8 cellular contexts compared by ENCODE assay signal in the genomic region with DNA sequence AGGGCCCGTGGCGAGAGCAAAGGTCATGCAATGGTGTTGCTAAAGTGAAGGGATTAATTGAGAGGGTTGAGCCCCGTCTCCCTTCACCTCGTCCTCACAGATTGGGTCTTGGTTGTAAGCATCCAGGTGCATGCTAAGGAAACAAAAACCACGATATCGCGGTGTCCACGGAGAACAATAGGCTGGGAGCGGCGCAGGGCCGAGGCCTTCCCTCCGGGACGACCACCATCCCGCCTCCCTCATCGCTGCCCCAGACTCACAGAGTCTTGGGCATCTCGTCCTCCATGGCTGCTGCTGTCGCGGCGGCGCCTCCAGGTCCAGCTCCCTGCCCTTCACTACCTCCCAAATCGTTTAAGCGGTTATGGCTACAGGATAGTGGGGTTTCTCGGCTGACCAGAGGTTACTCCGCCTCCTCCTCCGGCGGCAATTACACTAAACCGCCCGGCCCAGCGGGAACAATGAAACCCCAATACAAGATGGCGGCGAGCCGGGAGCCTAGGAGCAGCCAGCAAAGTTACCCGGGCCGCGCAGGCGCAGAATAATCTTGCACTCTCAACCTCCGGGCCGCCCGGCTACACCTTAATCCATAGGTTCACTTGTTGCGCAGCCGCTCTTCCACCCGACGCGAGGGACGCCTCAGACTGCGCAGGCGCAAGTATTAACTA. TPM values are rescaled to one million over a fixed set of nuclear protein-coding genes. Genes with fewer than 3 reads are reported as not detected.
DNase-seq lines count a peak whose midpoint lies in the region; FAIRE-seq and TF ChIP-seq lines count a peak whose summit lies in the region.

A gene with protein sequence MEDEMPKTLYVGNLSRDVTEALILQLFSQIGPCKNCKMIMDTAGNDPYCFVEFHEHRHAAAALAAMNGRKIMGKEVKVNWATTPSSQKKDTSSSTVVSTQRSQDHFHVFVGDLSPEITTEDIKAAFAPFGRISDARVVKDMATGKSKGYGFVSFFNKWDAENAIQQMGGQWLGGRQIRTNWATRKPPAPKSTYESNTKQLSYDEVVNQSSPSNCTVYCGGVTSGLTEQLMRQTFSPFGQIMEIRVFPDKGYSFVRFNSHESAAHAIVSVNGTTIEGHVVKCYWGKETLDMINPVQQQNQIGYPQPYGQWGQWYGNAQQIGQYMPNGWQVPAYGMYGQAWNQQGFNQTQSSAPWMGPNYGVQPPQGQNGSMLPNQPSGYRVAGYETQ (minus strand): TSS at position 484 of the 665 bp plus-strand sequence. CDS start 198 bp downstream, at position 286.

- H3K79me2 ChIP-seq in H1 (ENCODE audit: control insufficient read depth in 1 of 2, insufficient read depth in 2 of 2, low read length in 2 of 2) = peaks cover 38 to 50% of the 10 kb centered on the region in 2 experiments

- H3K4me2 ChIP-seq in H1 (ENCODE audit: insufficient read depth in 1 of 2, low read depth in 2 of 2, low read length in 2 of 2) (peak within 1 kb of the TSS; percentile 17 to 71), mesenchymal stem cell (ENCODE audit: low read length, poor library complexity, severe bottlenecking) (peak within 1 kb of the TSS; percentile 70)

- TF ChIP-seq POLR2A in H1 (IDR thresholded peaks at IDR 0.05; ENCODE audit: control extremely low read depth in 1 of 2, low read depth in 2 of 2, low read length in 2 of 2) = peak; percentile 87 to 97

- peak within 1 kb of the TSS; percentile 97 for H3K56ac ChIP-seq in H1 (replicated peaks; ENCODE audit: insufficient read length, low read depth, low read length)

- 0 out of 2 replicates have a peak, but pooled peaks cover 4% of the 10 kb centered on the region for H3K23me2 ChIP-seq in H1 (ENCODE audit: low read depth, low read length)

- H4K91ac ChIP-seq in H1 (replicated peaks; ENCODE audit: insufficient read length, low read length) = peak within 1 kb of the TSS; percentile 99
- peak within 1 kb of the TSS; percentile 74 for H4K91ac ChIP-seq in mesenchymal stem cell (ENCODE audit: low read length)

- POLR2A ChIA-PET in activated CD8-positive, alpha-beta memory T cell treated with anti-CD3 and anti-CD28 coated beads for 36 hours (lab: Charles Lee) = interaction anchor here (0.7 to 1.0 kb wide), 2 partner anchors 9 to 45 kb away, joined by 3 read pairs; a partner anchor contains a TSS
- POLR2A ChIA-PET in H1 (lab: Charles Lee; ENCODE audit: partially characterized antibody) = interaction anchor here (0.6 to 4.6 kb wide), 10 partner anchors 10 to 355 kb away, joined by 3 to 42 read pairs (median 5); a partner anchor contains a TSS

- H3K4ac ChIP-seq in H1 (replicated peaks; ENCODE audit: insufficient read length, low read depth, low read length) = peak within 1 kb of the TSS; percentile 93
- peak within 1 kb of the TSS; percentile 79 to 82 for H3K4ac ChIP-seq in mesenchymal stem cell (ENCODE audit: low read depth in 1 of 2, low read length in 2 of 2)

- no peak for TF ChIP-seq RAD21 in H1 (IDR thresholded peaks at IDR 0.05 in 1 of 2, conservative IDR thresholded peaks at IDR 0.05 in 1 of 2; ENCODE audit: low read depth in 2 of 2, low read length in 2 of 2)

- H2BK5ac ChIP-seq in H1 (ENCODE audit: low read depth, low read length) = peak within 1 kb of the TSS; percentile 97
- peak within 1 kb of the TSS; percentile 90 for H2BK5ac ChIP-seq in mesenchymal stem cell (ENCODE audit: low read depth, low read length, poor library complexity, severe bottlenecking)

- peak within 1 kb of the TSS; percentile 100; the same call in 1 of the 2 replicates for H4K8ac ChIP-seq in H1 (ENCODE audit: extremely low read depth, insufficient read depth, low read length)
- H4K8ac ChIP-seq in mesenchymal stem cell (ENCODE audit: low read length) = peak within 1 kb of the TSS; percentile 99

- peak within 1 kb of the TSS; percentile 82 to 100 (median 98) for H3K4me3 ChIP-seq in H1 (ENCODE audit: extremely low read depth in 1 of 4, insufficient read depth in 2 of 4, low read depth in 3 of 4, low read length in 4 of 4)
- H3K4me3 ChIP-seq in mesenchymal stem cell (ENCODE audit: insufficient read depth in 1 of 2, low read depth in 1 of 2, low read length in 2 of 2) = peak within 1 kb of the TSS; percentile 83 to 98

- H3K23ac ChIP-seq in H1 (ENCODE audit: insufficient read length) (no peak within 1 kb of the TSS), mesenchymal stem cell (ENCODE audit: low read length in 2 of 2) (peak within 1 kb of the TSS in 1 of 2 experiments; percentile 96)

- H4K5ac ChIP-seq in H1 (ENCODE audit: insufficient read length, low read depth, low read length) = peak within 1 kb of the TSS; percentile 98

- TF ChIP-seq EP300 in H1 (IDR thresholded peaks at IDR 0.05; ENCODE audit: borderline replicate concordance in 1 of 2, low read depth in 2 of 2, low read length in 2 of 2) = no peak

- H3K4me1 ChIP-seq in H1 (replicated peaks in 1 of 4; ENCODE audit: control insufficient read depth in 3 of 4, insufficient read depth in 4 of 4, low read length in 3 of 4) = peaks cover 0 to 5% (median 3%) of the 10 kb centered on the region in 4 experiments; a peak in 6 of 7 replicates
- peaks cover 8% of the 10 kb centered on the region for H3K4me1 ChIP-seq in mesenchymal stem cell (ENCODE audit: control insufficient read depth, insufficient read depth, low read depth, low read length)

- H3K79me1 ChIP-seq in H1 (ENCODE audit: low read depth, low read length) (no peaks in the 10 kb centered on the region), mesenchymal stem cell (replicated peaks; ENCODE audit: low read length, poor library complexity, severe bottlenecking) (no peaks in the 10 kb centered on the region)

- H3K18ac ChIP-seq in H1 (ENCODE audit: extremely low read depth, low read length) = peak within 1 kb of the TSS; percentile 99
- H3K18ac ChIP-seq in mesenchymal stem cell (ENCODE audit: low read depth in 1 of 2, low read length in 2 of 2) = peak within 1 kb of the TSS; percentile 88 to 93

- H3K27ac ChIP-seq in H1 (ENCODE audit: low read depth, low read length) = peak within 1 kb of the TSS; percentile 99
- H3K27ac ChIP-seq in mesenchymal stem cell (ENCODE audit: low read length, poor library complexity, severe bottlenecking) = peak within 1 kb of the TSS; percentile 99

- no peaks in the 10 kb centered on the region for H3K27me3 ChIP-seq in H1 (replicated peaks in 1 of 4; ENCODE audit: control insufficient read depth in 3 of 4, extremely low read depth in 1 of 4, insufficient read depth in 3 of 4, low read length in 3 of 4)
- no peaks in the 10 kb centered on the region for H3K27me3 ChIP-seq in mesenchymal stem cell (ENCODE audit: control insufficient read depth in 1 of 2, insufficient read depth in 1 of 2, low read length in 2 of 2)

- H3K9ac ChIP-seq in H1 (replicated peaks in 1 of 4; ENCODE audit: extremely low read depth in 1 of 4, low read depth in 3 of 4, low read length in 3 of 4) (peak within 1 kb of the TSS; percentile 98 to 100 (median 100)), mesenchymal stem cell (ENCODE audit: low read length) (peak within 1 kb of the TSS; percentile 99)

- peak within 1 kb of the TSS; percentile 89 for H2BK120ac ChIP-seq in H1 (replicated peaks; ENCODE audit: low read depth, low read length)
- H2BK120ac ChIP-seq in mesenchymal stem cell (ENCODE audit: low read depth, low read length) = peak within 1 kb of the TSS; percentile 69

- H3K14ac ChIP-seq in H1 (ENCODE audit: insufficient read length) (no peak within 1 kb of the TSS), mesenchymal stem cell (ENCODE audit: low read length in 2 of 2) (peak within 1 kb of the TSS in 1 of 2 experiments; percentile 100)

- 0% methylated on average over 47 of the region's 47 CpGs; no CpG with 5 or more reads in 1 of the 2 experiments for WGBS in H1 (ENCODE audit: extremely low coverage in 1 of 2, insufficient coverage in 1 of 2, insufficient read length in 1 of 2, insufficient replicate concordance in 2 of 2, low coverage in 1 of 2, low lambda C conversion rate in 2 of 2, missing lambda C conversion rate in 1 of 2), 2 experiments
- under 1% methylated on average over 46 of the region's 47 CpGs for WGBS in mesenchymal stem cell

- peak within 1 kb of the TSS; percentile 78; the same call in 1 of the 2 replicates for H2AK5ac ChIP-seq in H1 (ENCODE audit: low read depth, low read length)
- H2AK5ac ChIP-seq in mesenchymal stem cell (ENCODE audit: low read length, severe bottlenecking) = peak within 1 kb of the TSS; percentile 88

- H3K9me3 ChIP-seq in H1 (ENCODE audit: insufficient read depth in 2 of 2, low read depth in 1 of 2, low read length in 1 of 2) = no peaks in the 10 kb centered on the region
- H3K9me3 ChIP-seq in mesenchymal stem cell (ENCODE audit: control insufficient read depth, low read length) = no peaks in the 10 kb centered on the region

- peaks cover 2 to 9% of the 10 kb centered on the region in 2 experiments for H4K20me1 ChIP-seq in H1 (replicated peaks in 1 of 2; ENCODE audit: control insufficient read depth in 1 of 2, insufficient read depth in 2 of 2, low read length in 2 of 2)

- CTCF ChIA-PET in activated CD8-positive, alpha-beta memory T cell treated with anti-CD3 and anti-CD28 coated beads for 36 hours (lab: Charles Lee) = interaction anchor here (1.2 kb wide), 1 partner anchor 105 kb away, joined by 3 read pairs; no protein-coding TSS in a partner anchor
- CTCF ChIA-PET in H1 (lab: Charles Lee; ENCODE audit: partially characterized antibody) = no interaction called here

- peak within 1 kb of the TSS; percentile 20; the same call in 1 of the 2 replicates for H2BK15ac ChIP-seq in H1 (ENCODE audit: low read length)
- H2BK15ac ChIP-seq in mesenchymal stem cell (ENCODE audit: low read depth, poor library complexity, severe bottlenecking) = peak within 1 kb of the TSS; percentile 94

- TF ChIP-seq CTCF in GM20000 (IDR thresholded peaks at IDR 0.05; ENCODE audit: extremely low read depth, missing control alignments) (no peak), H1 (IDR thresholded peaks at IDR 0.05; ENCODE audit: control extremely low read depth in 1 of 3, insufficient read depth in 1 of 3, low read depth in 1 of 3, low read length in 3 of 3) (no peak)

- no peak within 1 kb of the TSS for H2BK20ac ChIP-seq in H1 (ENCODE audit: low read length)

- H2AFZ ChIP-seq in H1 (ENCODE audit: low read length) = no peak within 1 kb of the TSS
- H2AFZ ChIP-seq in mesenchymal stem cell (ENCODE audit: low read depth, low read length) = peak within 1 kb of the TSS; percentile 75

- H3K36me3 ChIP-seq in H1 (ENCODE audit: control insufficient read depth in 2 of 4, insufficient read depth in 4 of 4, low read length in 3 of 4) = peaks cover 0 to 8% (median 0%) of the 10 kb centered on the region in 4 experiments; a peak in 1 of 8 replicates
- H3K36me3 ChIP-seq in mesenchymal stem cell (ENCODE audit: control insufficient read depth in 1 of 2, insufficient read depth in 2 of 2, low read depth in 1 of 2, low read length in 2 of 2) = no peaks in the 10 kb centered on the region

- H2BK12ac ChIP-seq in H1 (ENCODE audit: low read depth, low read length) (peak within 1 kb of the TSS; percentile 88; the same call in 1 of the 2 replicates), mesenchymal stem cell (ENCODE audit: low read length in 2 of 2) (peak within 1 kb of the TSS in 1 of 2 experiments; percentile 66)

- FAIRE-seq in H1 (lab: Jason Lieb, UNC) = no peak

- DNase-seq in CMK (ENCODE audit: low read depth) (peak; percentile 96), GM20000 (ENCODE audit: low spot score) (peak; percentile 93), HT-29 (ENCODE audit: low spot score) (peak; percentile 99), NOMO-1 (lab: John Stamatoyannopoulos, UW; ENCODE audit: unreplicated experiment in 2 of 2) (peak; percentile 98), H1 (ENCODE audit: low read depth in 1 of 2, low spot score in 2 of 2) (peak; percentile 97 to 98), mesenchymal stem cell (peak; percentile 98)
- peak; percentile 96 for DNase-seq in stimulated activated CD8-positive, alpha-beta memory T cell treated with anti-CD3 and anti-CD28 coated beads, Interleukin-12 subunit alpha, Interleukin-12 subunit beta, amount 100 ng/mL, for 4 hours (ENCODE audit: low read depth)

RNA-seq across cellular contexts. Expression of the gene that starts here (rescaled TPM):
- total RNA-seq in HT-29 (2014; rRNA removed; shearing (Covaris generic)) = 49.8 and 73.9 TPM in 2 replicates
- total RNA-seq in activated CD8-positive, alpha-beta memory T cell treated with anti-CD3 and anti-CD28 coated beads for 36 hours = 10 to 100 TPM; 78.8 to 79.3 TPM
- total RNA-seq in H1 (2021; fragmentation: NEBNext Ultra II Directional; extraction: Animal tissue kit (Norgen Biotek cat#: 25700)) = 152 and 181 TPM in 2 replicates
- 44.5 and 58.6 TPM in 2 replicates for polyA plus RNA-seq in H1 (2011; rRNA removed)
- 98.7 TPM for polyA plus RNA-seq in H1 (2011; cell fraction: cytosol; rRNA removed)
- 190 TPM for polyA plus RNA-seq in H1 (2011; cell fraction: nucleus; rRNA removed)
- polyA plus RNA-seq in H1 (2012, experiment 1 of 2) = 111 to 151 TPM (median 137 TPM) in 4 replicates
- 8.8 TPM for polyA plus RNA-seq in H1 (2012, experiment 2 of 2)
- polyA plus RNA-seq in H1 (2013, experiment 1 of 2) = 107 TPM
- 83.9 TPM for polyA plus RNA-seq in H1 (2013, experiment 2 of 2)
- polyA minus RNA-seq in H1 (2011; rRNA and poly(A)+ RNA removed) = 210 and 327 TPM in 2 replicates
- polyA minus RNA-seq in H1 (2011; cell fraction: cytosol; rRNA and poly(A)+ RNA removed) = 128 TPM
- 172 TPM for polyA minus RNA-seq in H1 (2011; cell fraction: nucleus; rRNA and poly(A)+ RNA removed)
- polyA plus RNA-seq in mesenchymal stem cell (2013, experiment 1 of 2) = 35.6 TPM
- polyA plus RNA-seq in mesenchymal stem cell (2013, experiment 2 of 2) = 38.6 TPM

Comparison
In these comparisons a context has a peak if more than half of its experiments do, and no peak if none do; other contexts are left out.
1. Peak in every context shown above with its lines: DNase-seq, H3K4me3 ChIP-seq and H3K27ac ChIP-seq.